15 cellular contexts compared by ENCODE assay signal in the genomic region with DNA sequence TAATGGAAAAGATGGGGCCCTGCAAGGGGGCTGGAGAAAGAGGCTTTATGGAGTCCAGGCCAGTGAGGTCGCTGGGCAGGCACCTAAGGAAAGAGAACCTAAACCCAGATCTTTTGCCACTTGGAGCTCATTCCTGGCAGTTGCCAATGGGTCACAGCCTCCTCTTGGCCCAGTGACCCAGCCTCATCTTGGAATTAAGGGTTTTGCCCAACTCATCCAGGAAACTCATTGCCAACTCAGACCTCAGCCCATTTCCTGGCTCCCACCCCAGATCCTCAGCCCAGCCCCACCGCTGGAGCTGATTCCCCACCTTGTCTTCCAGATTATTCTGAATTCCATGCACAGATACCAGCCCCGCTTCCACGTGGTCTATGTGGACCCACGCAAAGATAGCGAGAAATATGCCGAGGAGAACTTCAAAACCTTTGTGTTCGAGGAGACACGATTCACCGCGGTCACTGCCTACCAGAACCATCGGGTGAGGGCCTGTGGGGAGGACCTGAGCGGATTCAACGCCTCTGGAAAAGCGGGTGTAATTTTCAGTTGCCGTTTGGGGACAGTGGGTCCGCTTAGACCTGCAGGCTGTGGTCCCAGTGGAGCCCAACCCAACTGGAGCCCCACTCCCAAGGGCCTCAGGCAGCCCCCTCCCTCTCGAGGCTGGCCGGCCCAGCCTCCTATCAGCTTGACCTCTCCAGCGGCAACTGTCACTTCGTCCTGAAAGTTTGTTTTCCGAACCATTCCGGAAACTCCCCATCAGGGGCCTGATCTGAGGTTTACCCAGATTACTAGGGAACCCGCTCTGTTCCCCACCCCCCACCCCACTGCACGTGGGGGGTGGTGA. TPM values are rescaled to one million over a fixed set of nuclear protein-coding genes. Genes with fewer than 3 reads are reported as not detected.
DNase-seq lines count a peak whose midpoint lies in the region; ATAC-seq and TF ChIP-seq lines count a peak whose summit lies in the region.
"Had no signal": no experiment of that assay in that cellular context is flagged by ENCODE, and none has a peak within 500 bp of the region (broad histone marks: within the 10 kb centered on the region; RNA-seq: fewer than 3 reads in every experiment).

No MANE protein-coding gene starts in this region.

- H4K8ac ChIP-seq in mesenchymal stem cell (ENCODE audit: low read length): no peak overlapping the region

- WGBS in heart left ventricle, 4 donors: 47 to 66% (median 58%) methylated on average over 25 of the region's 25 CpGs
- 21% methylated on average over 24 of the region's 25 CpGs for WGBS in mesenchymal stem cell

- no peak overlapping the region for H2BK5ac ChIP-seq in mesenchymal stem cell (ENCODE audit: low read depth, low read length, poor library complexity, severe bottlenecking)

- H3K27ac ChIP-seq in heart left ventricle (no peak overlapping the region), RWPE1 (peak overlapping the region; percentile 51), thoracic aorta (no peak overlapping the region), mesenchymal stem cell (ENCODE audit: low read length, poor library complexity, severe bottlenecking) (no peak overlapping the region)

- H3K23ac ChIP-seq in mesenchymal stem cell (ENCODE audit: low read length in 2 of 2): no peak overlapping the region

- no peak overlapping the region for H3K4ac ChIP-seq in mesenchymal stem cell (ENCODE audit: low read depth in 1 of 2, low read length in 2 of 2)

- DNase-seq in Right ventricle myocardium inferior (ENCODE audit: missing footprints) (peak; percentile 52), heart left ventricle (no peak), RWPE1 (ENCODE audit: low spot score) (no peak), thoracic aorta (ENCODE audit: low spot score) (no peak), mesenchymal stem cell (no peak), NCI-H2196 treated with DMSO at 0.1 percent for 48 hours (lab: John Stamatoyannopoulos, UW; ENCODE audit: unreplicated experiment) (no peak)
- DNase-seq: ACHN; activated CD4-positive, alpha-beta T cell treated with anti-CD3 and anti-CD28 coated beads for 1 hour; activated T-cell treated with anti-CD3 and anti-CD28 coated beads, Interleukin-2, amount 50 U/mL, for 24 hours; MM.1S; NCI-H82 had no signal

- peaks cover 0 to 44% (median 19%) of the 10 kb centered on the region in 12 donors for H3K4me1 ChIP-seq in heart left ventricle
- peaks cover 5% of the 10 kb centered on the region for H3K4me1 ChIP-seq in iPS-15b (ENCODE audit: control insufficient read depth, insufficient read depth, low read length)
- H3K4me1 ChIP-seq in thoracic aorta (ENCODE audit: control insufficient read depth in 1 of 2, low read depth in 2 of 2): peaks cover 0 to 3% of the 10 kb centered on the region in 2 donors
- H3K4me1 ChIP-seq in mesenchymal stem cell (ENCODE audit: control insufficient read depth, insufficient read depth, low read depth, low read length): peaks cover 22% of the 10 kb centered on the region

- H3K9ac ChIP-seq in iPS-15b (ENCODE audit: low read depth, low read length) (no peak overlapping the region), mesenchymal stem cell (ENCODE audit: low read length) (no peak overlapping the region)

- H3K9me3 ChIP-seq in heart left ventricle (no peaks in the 10 kb centered on the region), iPS-15b (ENCODE audit: control insufficient read depth, insufficient read depth, low read length) (no peaks in the 10 kb centered on the region), thoracic aorta (no peaks in the 10 kb centered on the region), mesenchymal stem cell (ENCODE audit: control insufficient read depth, low read length) (no peaks in the 10 kb centered on the region)

- ATAC-seq in Right ventricle myocardium inferior (no peak), heart left ventricle (no peak), thoracic aorta (ENCODE audit: insufficient number of reproducible peaks, low FRiP score, low read depth) (no peak), HG02885 (IDR thresholded peaks at IDR 0.05; ENCODE audit: poor library complexity, unreplicated experiment) (no peak)

- intact Hi-C loops in Right ventricle myocardium inferior (cut with DNase I): no loop called here
- intact Hi-C loops in heart left ventricle (cut with DNase I): loop anchor here in 2 of 10 donors (5.0 kb wide), 1 partner anchor 87 kb away; the partner anchor contains the start of genes GNB1L (in 2 of the 2) and RTL10 (in 2 of the 2)

- CTCF ChIA-PET in RWPE1 (lab: Yijun Ruan, JAX): no interaction called here

- H3K4me3 ChIP-seq in heart left ventricle (peak overlapping the region in 2 of 12 donors; percentile 45 to 57), iPS-15b (ENCODE audit: low read depth, low read length) (peak overlapping the region; percentile 43), thoracic aorta (peak overlapping the region; percentile 33), mesenchymal stem cell (ENCODE audit: insufficient read depth in 1 of 2, low read depth in 1 of 2, low read length in 2 of 2) (no peak overlapping the region)

- H4K91ac ChIP-seq in mesenchymal stem cell (ENCODE audit: low read length): no peak overlapping the region

- H3K14ac ChIP-seq in mesenchymal stem cell (ENCODE audit: low read length in 2 of 2): no peak overlapping the region

- no peak overlapping the region for H2BK120ac ChIP-seq in mesenchymal stem cell (ENCODE audit: low read depth, low read length)

- peaks cover 58 to 91% (median 83%) of the 10 kb centered on the region in 9 donors for H3K27me3 ChIP-seq in heart left ventricle
- H3K27me3 ChIP-seq in iPS-15b (ENCODE audit: control insufficient read depth, insufficient read depth, low read length): peaks cover 89% of the 10 kb centered on the region
- peaks cover 2% of the 10 kb centered on the region for H3K27me3 ChIP-seq in thoracic aorta (replicated peaks; ENCODE audit: insufficient read depth)
- peaks cover 73 to 80% of the 10 kb centered on the region in 2 experiments for H3K27me3 ChIP-seq in mesenchymal stem cell (ENCODE audit: control insufficient read depth in 1 of 2, insufficient read depth in 1 of 2, low read length in 2 of 2)

- H3K4me2 ChIP-seq in mesenchymal stem cell (ENCODE audit: low read length, poor library complexity, severe bottlenecking): no peak overlapping the region

- no peak overlapping the region for H2BK12ac ChIP-seq in mesenchymal stem cell (ENCODE audit: low read length in 2 of 2)

- no peak for TF ChIP-seq POLR2A in heart left ventricle (IDR thresholded peaks at IDR 0.05)

- no peak overlapping the region for H2AK5ac ChIP-seq in mesenchymal stem cell (ENCODE audit: low read length, severe bottlenecking)

- no peak overlapping the region for H2BK15ac ChIP-seq in mesenchymal stem cell (ENCODE audit: low read depth, poor library complexity, severe bottlenecking)

- no peak overlapping the region for H3K18ac ChIP-seq in mesenchymal stem cell (ENCODE audit: low read depth in 1 of 2, low read length in 2 of 2)

- no peak overlapping the region for H2AFZ ChIP-seq in mesenchymal stem cell (ENCODE audit: low read depth, low read length)

- POLR2A ChIA-PET in RWPE1 (lab: Yijun Ruan, JAX; ENCODE audit: low non-redundant PET): no interaction called here

- TF ChIP-seq CTCF in heart left ventricle (IDR thresholded peaks at IDR 0.05) (no peak), RWPE1 (conservative IDR thresholded peaks at IDR 0.05; ENCODE audit: low read depth) (no peak), thoracic aorta (IDR thresholded peaks at IDR 0.05) (no peak)

- no peaks in the 10 kb centered on the region for H3K79me1 ChIP-seq in mesenchymal stem cell (replicated peaks; ENCODE audit: low read length, poor library complexity, severe bottlenecking)

- H3K36me3 ChIP-seq in heart left ventricle (no peaks in the 10 kb centered on the region), iPS-15b (ENCODE audit: control insufficient read depth, insufficient read depth, low read length) (peaks cover 2% of the 10 kb centered on the region), thoracic aorta (no peaks in the 10 kb centered on the region), mesenchymal stem cell (ENCODE audit: control insufficient read depth in 1 of 2, insufficient read depth in 2 of 2, low read depth in 1 of 2, low read length in 2 of 2) (no peaks in the 10 kb centered on the region)

RNA-seq across cellular contexts. Expression of gene TBX1, which starts 4.3 kb away (rescaled TPM):
- total RNA-seq in Right ventricle myocardium inferior (3.6 TPM), heart left ventricle (1 to 10 TPM in 4 of 9 donors, under 1 TPM in 4, not detected in 1; 0.28 to 3.1 (median 1.2) TPM), thoracic aorta (1 to 10 TPM; 2.7 to 8.0 TPM)
- polyA plus RNA-seq in heart left ventricle: under 1 TPM; 0.11 to 0.95 TPM
- polyA plus RNA-seq in mesenchymal stem cell (2013, experiment 1 of 2): 2.4 TPM
- polyA plus RNA-seq in mesenchymal stem cell (2013, experiment 2 of 2): 2.5 TPM
- total RNA-seq: epithelial cell of proximal tubule, HT-29 had no signal

RNA-seq across cellular contexts. Expression of gene GP1BB, which starts 41.5 kb away (rescaled TPM):
- total RNA-seq in Right ventricle myocardium inferior: not detected
- 10 to 100 TPM in 3 of 9 donors, 1 to 10 TPM in 3, not detected in 3; 1.4 to 52.2 (median 10.7) TPM for total RNA-seq in heart left ventricle
- 10 to 100 TPM in 1 of 2 donors, 1 to 10 TPM in 1; 6.5 to 30.4 TPM for polyA plus RNA-seq in heart left ventricle
- 10 to 100 TPM; 13.1 to 30.3 TPM for total RNA-seq in thoracic aorta
- polyA plus RNA-seq in mesenchymal stem cell (2013, experiment 1 of 2): 1.0 TPM
- 1.2 TPM for polyA plus RNA-seq in mesenchymal stem cell (2013, experiment 2 of 2)
- total RNA-seq: HT-29 had no signal

RNA-seq across cellular contexts. Expression of gene SEPTIN5, which starts 50.6 kb away (rescaled TPM):
- total RNA-seq in Right ventricle myocardium inferior: 120 TPM
- total RNA-seq in heart left ventricle: 100 to 1,000 TPM in 7 of 9 donors, 10 to 100 TPM in 2; 88.3 to 272 (median 156) TPM
- polyA plus RNA-seq in heart left ventricle: 100 to 1,000 TPM in 1 of 2 donors, 10 to 100 TPM in 1; 75.7 to 127 TPM
- 100 to 1,000 TPM in 1 of 2 donors, 10 to 100 TPM in 1; 47.7 to 147 TPM for total RNA-seq in thoracic aorta
- 5.7 TPM for polyA plus RNA-seq in mesenchymal stem cell (2013, experiment 1 of 2)
- polyA plus RNA-seq in mesenchymal stem cell (2013, experiment 2 of 2): 6.2 TPM
- total RNA-seq: HT-29 had no signal

Comparison
In these comparisons a context has a peak if more than half of its experiments do, and no peak if none do; other contexts are left out.
1. H3K4me3 ChIP-seq: peak in iPS-15b (single experiment) and thoracic aorta (single experiment); none in mesenchymal stem cell (0 of 2).